In genomic region chr10:96922978-96923948, GRCh38 we compare ENCODE assay signal across 21 cellular contexts.
A peak's percentile ranks its signal among the peaks of the same experiment; 100 is the strongest.
DNase-seq lines count a peak whose midpoint lies in the region; ATAC-seq and TF ChIP-seq lines count a peak whose summit lies in the region.
"Had no signal": no experiment of that assay in that cellular context is flagged by ENCODE, and none has a peak within 500 bp of the region (broad histone marks: within the 10 kb centered on the region; RNA-seq: fewer than 3 reads in every experiment).

No MANE protein-coding gene starts in this region.

- H3K9me3 ChIP-seq in osteoblast (ENCODE audit: low read depth, low read length) = no peaks in the 10 kb centered on the region
- H3K9me3 ChIP-seq in thoracic aorta = no peaks in the 10 kb centered on the region
- H3K9me3 ChIP-seq in esophagus squamous epithelium = no peaks in the 10 kb centered on the region
- H3K9me3 ChIP-seq in tibial artery = no peaks in the 10 kb centered on the region
- H3K9me3 ChIP-seq: HAP-1 had no signal

- H3K4me2 ChIP-seq in osteoblast (ENCODE audit: insufficient read depth, low read length) = no peak overlapping the region

- intact Hi-C loops in esophagus squamous epithelium (cut with DNase I) = no loop called here
- intact Hi-C loops in tibial artery (cut with DNase I; ENCODE audit: low total_unique reads) = no loop called here

- no peak overlapping the region for H3K4me3 Mint-ChIP-seq in activated naive CD8-positive, alpha-beta T cell
- H3K4me3 Mint-ChIP-seq in activated naive CD8-positive, alpha-beta T cell treated with anti-CD3 and anti-CD28 coated beads for 36 hours = no peak overlapping the region
- H3K4me3 Mint-ChIP-seq in activated naive CD8-positive, alpha-beta T cell treated with anti-CD3 and anti-CD28 coated beads, Interleukin-2, amount 50 U/mL, for 24 hours = no peak overlapping the region
- H3K4me3 Mint-ChIP-seq: B cell; CD4-positive, CD25-positive, alpha-beta regulatory T cell; IgD-negative memory B cell had no signal

- peaks cover 8% of the 10 kb centered on the region for H4K20me1 ChIP-seq in osteoblast (ENCODE audit: insufficient read depth, low read length)

- H3K4me3 ChIP-seq in osteoblast (ENCODE audit: insufficient read depth, low read length) = no peak overlapping the region
- H3K4me3 ChIP-seq in thoracic aorta = peak overlapping the region; percentile 36
- no peak overlapping the region for H3K4me3 ChIP-seq in esophagus squamous epithelium
- H3K4me3 ChIP-seq in tibial artery = no peak overlapping the region
- H3K4me3 ChIP-seq: HAP-1 had no signal

- H3K27ac ChIP-seq in osteoblast (ENCODE audit: low read depth, low read length) (no peak overlapping the region), thoracic aorta (peak overlapping the region; percentile 32 to 39), esophagus squamous epithelium (no peak overlapping the region), tibial artery (no peak overlapping the region)

- no peak for TF ChIP-seq POLR2A in esophagus squamous epithelium (IDR thresholded peaks at IDR 0.05)

- peaks cover 26% of the 10 kb centered on the region for H3K4me1 Mint-ChIP-seq in activated naive CD8-positive, alpha-beta T cell (ENCODE audit: low read depth)
- peaks cover 43% of the 10 kb centered on the region for H3K4me1 Mint-ChIP-seq in activated naive CD8-positive, alpha-beta T cell treated with anti-CD3 and anti-CD28 coated beads for 36 hours
- H3K4me1 Mint-ChIP-seq in activated naive CD8-positive, alpha-beta T cell treated with anti-CD3 and anti-CD28 coated beads, Interleukin-2, amount 50 U/mL, for 24 hours = peaks cover 44% of the 10 kb centered on the region

- H3K27me3 ChIP-seq in osteoblast (ENCODE audit: insufficient read depth, low read length) (no peaks in the 10 kb centered on the region), thoracic aorta (replicated peaks; ENCODE audit: insufficient read depth) (no peaks in the 10 kb centered on the region), esophagus squamous epithelium (no peaks in the 10 kb centered on the region), tibial artery (no peaks in the 10 kb centered on the region)

- H3K36me3 Mint-ChIP-seq in activated naive CD8-positive, alpha-beta T cell = peaks cover 32% of the 10 kb centered on the region
- H3K36me3 Mint-ChIP-seq in activated naive CD8-positive, alpha-beta T cell treated with anti-CD3 and anti-CD28 coated beads for 36 hours = peaks cover 47% of the 10 kb centered on the region
- H3K36me3 Mint-ChIP-seq in activated naive CD8-positive, alpha-beta T cell treated with anti-CD3 and anti-CD28 coated beads, Interleukin-2, amount 50 U/mL, for 24 hours (ENCODE audit: low read depth) = peaks cover 33% of the 10 kb centered on the region

- peaks cover 6% of the 10 kb centered on the region for H3K9me3 Mint-ChIP-seq in activated naive CD8-positive, alpha-beta T cell (ENCODE audit: low read depth)
- H3K9me3 Mint-ChIP-seq in activated naive CD8-positive, alpha-beta T cell treated with anti-CD3 and anti-CD28 coated beads for 36 hours = peaks cover 6% of the 10 kb centered on the region
- no peaks in the 10 kb centered on the region for H3K9me3 Mint-ChIP-seq in activated naive CD8-positive, alpha-beta T cell treated with anti-CD3 and anti-CD28 coated beads, Interleukin-2, amount 50 U/mL, for 24 hours
- H3K9me3 Mint-ChIP-seq: CD4-positive, CD25-positive, alpha-beta regulatory T cell; IgD-negative memory B cell had no signal

- ATAC-seq in activated naive CD8-positive, alpha-beta T cell treated with anti-CD3 and anti-CD28 coated beads, Interleukin-2, amount 50 U/mL, for 24 hours = peak; percentile 90
- ATAC-seq in thoracic aorta (ENCODE audit: insufficient number of reproducible peaks, low FRiP score, low read depth) = no peak
- ATAC-seq: Right ventricle myocardium inferior had no signal

- peaks cover 75% of the 10 kb centered on the region for H3K79me2 ChIP-seq in osteoblast (ENCODE audit: insufficient read depth, low read length)

- TF ChIP-seq CTCF in osteoblast (IDR thresholded peaks at IDR 0.05; ENCODE audit: extremely low read depth, low read depth, low read length) (no peak), thoracic aorta (IDR thresholded peaks at IDR 0.05) (no peak), esophagus squamous epithelium (IDR thresholded peaks at IDR 0.05) (no peak), tibial artery (IDR thresholded peaks at IDR 0.05) (no peak)

- H3K27me3 Mint-ChIP-seq in activated naive CD8-positive, alpha-beta T cell = no peaks in the 10 kb centered on the region
- H3K27me3 Mint-ChIP-seq in activated naive CD8-positive, alpha-beta T cell treated with anti-CD3 and anti-CD28 coated beads for 36 hours = no peaks in the 10 kb centered on the region
- no peaks in the 10 kb centered on the region for H3K27me3 Mint-ChIP-seq in activated naive CD8-positive, alpha-beta T cell treated with anti-CD3 and anti-CD28 coated beads, Interleukin-2, amount 50 U/mL, for 24 hours
- H3K27me3 Mint-ChIP-seq: B cell; CD4-positive, CD25-positive, alpha-beta regulatory T cell; IgD-negative memory B cell had no signal

- H3K36me3 ChIP-seq in osteoblast (ENCODE audit: insufficient read depth, low read length) = peaks cover 4% of the 10 kb centered on the region
- H3K36me3 ChIP-seq in thoracic aorta = no peaks in the 10 kb centered on the region
- peaks cover 0 to 25% (median 0%) of the 10 kb centered on the region in 3 donors for H3K36me3 ChIP-seq in esophagus squamous epithelium
- H3K36me3 ChIP-seq in tibial artery = peaks cover 0 to 16% (median 0%) of the 10 kb centered on the region in 3 donors

- 86 to 92% methylated on average over 3 of the region's 3 CpGs for WGBS in esophagus squamous epithelium, 2 donors

- H2AFZ ChIP-seq in osteoblast (ENCODE audit: low read length) = no peak overlapping the region

- no peak for DNase-seq in activated naive CD8-positive, alpha-beta T cell treated with anti-CD3 and anti-CD28 coated beads for 36 hours
- DNase-seq in activated naive CD8-positive, alpha-beta T cell treated with anti-CD3 and anti-CD28 coated beads, Interleukin-2, amount 50 U/mL, for 24 hours = no peak
- DNase-seq in osteoblast (ENCODE audit: insufficient read length, low spot score, missing footprints) (peak; percentile 42), thoracic aorta (ENCODE audit: low spot score) (no peak), esophagus squamous epithelium (lab: John Stamatoyannopoulos, UW) (no peak), NCI-H2171 treated with DMSO at 0.1 percent for 48 hours (lab: John Stamatoyannopoulos, UW) (no peak), tibial artery (no peak)
- DNase-seq: 8988T; CD4-positive, CD25-positive, alpha-beta regulatory T cell; COR-L47; DMS 273 treated with DMSO at 0.1 percent for 48 hours; DND-41; MM.1S; NCI-H1092; NCI-H1436 treated with DMSO at 0.1 percent for 48 hours; NCI-H2029 treated with DMSO at 0.1 percent for 48 hours had no signal

- peaks cover 5% of the 10 kb centered on the region for H3K4me1 ChIP-seq in osteoblast (ENCODE audit: insufficient read depth, low read length)
- H3K4me1 ChIP-seq in thoracic aorta (ENCODE audit: control insufficient read depth in 1 of 2, low read depth in 2 of 2) = peaks cover 6 to 16% of the 10 kb centered on the region in 2 donors
- H3K4me1 ChIP-seq in esophagus squamous epithelium = no peaks in the 10 kb centered on the region
- H3K4me1 ChIP-seq in tibial artery = peaks cover 0 to 10% (median 3%) of the 10 kb centered on the region in 4 donors

- peak overlapping the region; percentile 16 for H3K27ac Mint-ChIP-seq in activated naive CD8-positive, alpha-beta T cell
- H3K27ac Mint-ChIP-seq in activated naive CD8-positive, alpha-beta T cell treated with anti-CD3 and anti-CD28 coated beads for 36 hours = no peak overlapping the region
- peak overlapping the region; percentile 45 for H3K27ac Mint-ChIP-seq in activated naive CD8-positive, alpha-beta T cell treated with anti-CD3 and anti-CD28 coated beads, Interleukin-2, amount 50 U/mL, for 24 hours
- H3K27ac Mint-ChIP-seq: B cell, IgD-negative memory B cell had no signal

Comparison
In these comparisons a context has a peak if more than half of its experiments do, and no peak if none do; other contexts are left out.
1. H3K27ac ChIP-seq: peak in thoracic aorta (2 of 2); none in osteoblast (single experiment), esophagus squamous epithelium (0 of 4) and tibial artery (0 of 2).